11 cellular contexts compared by ENCODE assay signal in the genomic region with DNA sequence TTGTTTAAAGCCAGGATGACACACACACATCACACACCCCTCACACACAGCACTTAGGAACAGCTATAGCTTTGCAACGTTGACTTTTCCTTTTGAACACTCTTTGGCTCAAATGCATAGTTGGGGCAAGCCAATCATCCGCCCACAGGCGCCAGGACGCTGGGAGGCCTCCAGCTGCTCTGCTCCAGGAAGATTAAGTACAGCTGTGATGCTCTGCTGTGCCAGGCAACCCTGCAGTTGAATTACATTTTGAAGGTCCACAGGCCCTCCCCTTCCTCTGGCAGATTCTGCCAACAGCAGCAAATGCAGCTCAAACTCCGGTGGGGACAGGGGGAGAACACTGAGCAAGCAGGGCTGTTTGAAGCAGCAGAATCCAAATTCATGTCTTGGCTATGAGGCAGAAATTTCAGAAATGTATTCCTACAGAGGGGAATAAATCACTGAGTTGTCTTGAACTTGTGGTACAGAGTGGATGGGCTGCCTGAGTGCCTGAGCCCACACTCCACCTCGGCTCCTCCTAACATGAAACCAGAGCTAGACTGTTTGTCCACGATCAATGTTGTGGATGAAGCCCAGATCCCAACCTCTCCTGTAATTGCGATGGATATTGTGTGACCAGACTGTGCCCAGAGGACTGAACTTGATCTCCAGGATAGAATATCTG.
DNase-seq lines count a peak whose midpoint lies in the region; ATAC-seq, FAIRE-seq and TF ChIP-seq lines count a peak whose summit lies in the region.
"Had no signal": no experiment of that assay in that cellular context is flagged by ENCODE, and none has a peak within 500 bp of the region (broad histone marks: within the 10 kb centered on the region; RNA-seq: fewer than 3 reads in every experiment).

No MANE protein-coding gene starts in this region.

- FAIRE-seq in GM12891 (lab: Jason Lieb, UNC) = no peak
- FAIRE-seq: G401.6, HepG2 had no signal

- H3K27ac ChIP-seq in psoas muscle = peak overlapping the region; percentile 31
- no peak overlapping the region for H3K27ac ChIP-seq in PC-3 (ENCODE audit: low read length)

- H3K9me3 Mint-ChIP-seq in activated naive CD4-positive, alpha-beta T cell treated with anti-CD3 and anti-CD28 coated beads for 36 hours = no peaks in the 10 kb centered on the region
- H3K9me3 Mint-ChIP-seq: activated B cell treated with CpG ODN at 0.5 μM for 24 hours had no signal

- H3K27ac Mint-ChIP-seq in activated naive CD4-positive, alpha-beta T cell treated with anti-CD3 and anti-CD28 coated beads for 36 hours = no peak overlapping the region
- H3K27ac Mint-ChIP-seq: activated B cell treated with CpG ODN at 0.5 μM for 24 hours had no signal

- peaks cover 36% of the 10 kb centered on the region for H3K4me1 ChIP-seq in psoas muscle
- peaks cover 39% of the 10 kb centered on the region for H3K4me1 ChIP-seq in PC-3 (ENCODE audit: insufficient read depth, low read length)

- H3K36me3 Mint-ChIP-seq in activated naive CD4-positive, alpha-beta T cell treated with anti-CD3 and anti-CD28 coated beads for 36 hours (ENCODE audit: low read depth) = no peaks in the 10 kb centered on the region

- H3K27me3 ChIP-seq in psoas muscle (ENCODE audit: insufficient read depth in 3 of 3, low read length in 2 of 3) (no peaks in the 10 kb centered on the region), PC-3 (ENCODE audit: low read length) (no peaks in the 10 kb centered on the region)

- no peaks in the 10 kb centered on the region for H3K79me2 ChIP-seq in PC-3 (ENCODE audit: low read length)

- TF ChIP-seq CTCF in foreskin fibroblast (IDR thresholded peaks at IDR 0.05; ENCODE audit: low read depth, low read length) (no peak), psoas muscle (IDR thresholded peaks at IDR 0.05) (no peak), PC-3 (conservative IDR thresholded peaks at IDR 0.05; ENCODE audit: low read depth, low read length) (no peak)

- ATAC-seq in psoas muscle (peak; percentile 63 to 80 (median 78)), PC-3 (no peak)

- DNase-seq in D341Med (ENCODE audit: low spot score) = peak; percentile 49
- DNase-seq in SK-N-DZ (ENCODE audit: low spot score) = peak; percentile 67
- DNase-seq in foreskin fibroblast = peak; percentile 88 to 95
- peak; percentile 66 to 76 for DNase-seq in psoas muscle
- DNase-seq in activated naive CD4-positive, alpha-beta T cell treated with anti-CD3 and anti-CD28 coated beads for 36 hours = no peak
- no peak for DNase-seq in GM12891 (ENCODE audit: insufficient read length, low spot score)
- DNase-seq in NOMO-1 treated with dmso at 0.1 percent for 144 hours (lab: John Stamatoyannopoulos, UW; ENCODE audit: unreplicated experiment) = no peak
- no peak for DNase-seq in PC-3
- DNase-seq: activated B cell treated with CpG ODN at 0.5 μM for 24 hours had no signal

- no TSS peak for BruUV-seq in PC-3 (replicated peaks; lab: Mats Ljungman, UMichigan)

- no peaks in the 10 kb centered on the region for H3K9me2 ChIP-seq in PC-3 (replicated peaks; ENCODE audit: low read length)

- H3K36me3 ChIP-seq in psoas muscle (ENCODE audit: insufficient read depth in 1 of 2, low read depth in 1 of 2) (no peaks in the 10 kb centered on the region), PC-3 (ENCODE audit: low read depth, low read length) (no peaks in the 10 kb centered on the region)

- no peaks in the 10 kb centered on the region for H3K4me1 Mint-ChIP-seq in activated naive CD4-positive, alpha-beta T cell treated with anti-CD3 and anti-CD28 coated beads for 36 hours (ENCODE audit: low read depth)
- H3K4me1 Mint-ChIP-seq: activated B cell treated with CpG ODN at 0.5 μM for 24 hours had no signal

- no peak overlapping the region for H3K4me3 ChIP-seq in foreskin fibroblast (ENCODE audit: low read depth in 1 of 2, low read length in 2 of 2)
- no peak overlapping the region for H3K4me3 ChIP-seq in psoas muscle
- H3K4me3 ChIP-seq in PC-3 (ENCODE audit: low read length) = no peak overlapping the region

- H4K20me1 ChIP-seq in PC-3 (ENCODE audit: low read length) = no peaks in the 10 kb centered on the region

- H3K9me3 ChIP-seq in psoas muscle (no peaks in the 10 kb centered on the region), PC-3 (ENCODE audit: low read length) (no peaks in the 10 kb centered on the region)

- peaks cover 5% of the 10 kb centered on the region for H3F3A ChIP-seq in PC-3 (ENCODE audit: low read length, unreplicated experiment)

- no peaks in the 10 kb centered on the region for H3K27me3 Mint-ChIP-seq in activated naive CD4-positive, alpha-beta T cell treated with anti-CD3 and anti-CD28 coated beads for 36 hours (ENCODE audit: low read depth)
- H3K27me3 Mint-ChIP-seq: activated B cell treated with CpG ODN at 0.5 μM for 24 hours had no signal

- TF ChIP-seq POLR2A in GM12891 (IDR thresholded peaks at IDR 0.05; ENCODE audit: low read depth, low read length) = no peak

- POLR2A ChIA-PET in PC-3 (lab: Charles Lee; ENCODE audit: unreplicated experiment) = interaction anchor here (0.7 kb wide), 2 partner anchors 31 to 396 kb away, joined by 3 to 4 read pairs; no protein-coding TSS in a partner anchor

- no peak overlapping the region for H2AFZ ChIP-seq in PC-3 (ENCODE audit: low read length)

- WGBS in psoas muscle, 3 donors = 12 to 18% (median 16%) methylated on average over 8 of the region's 8 CpGs

- intact Hi-C loops in psoas muscle (cut with DNase I) (no loop called here), PC-3 (cut with micrococcal nuclease) (no loop called here)
- intact Hi-C loops in activated naive CD4-positive, alpha-beta T cell treated with anti-CD3 and anti-CD28 coated beads for 36 hours (cut with micrococcal nuclease) = no loop called here

- no peak overlapping the region for H3K4me3 Mint-ChIP-seq in activated naive CD4-positive, alpha-beta T cell treated with anti-CD3 and anti-CD28 coated beads for 36 hours
- H3K4me3 Mint-ChIP-seq: activated B cell treated with CpG ODN at 0.5 μM for 24 hours had no signal

- CTCF ChIA-PET in activated naive CD4-positive, alpha-beta T cell treated with anti-CD3 and anti-CD28 coated beads for 36 hours (lab: Charles Lee) = interaction anchor here (0.6 kb wide), 1 partner anchor 611 kb away, joined by 3 read pairs; no protein-coding TSS in a partner anchor
- CTCF ChIA-PET in PC-3 (lab: Charles Lee) = interaction anchor here (0.5 kb wide), 1 partner anchor 72 kb away, joined by 7 read pairs; no protein-coding TSS in a partner anchor

- no peak overlapping the region for H3K4me2 ChIP-seq in PC-3 (ENCODE audit: low read length)

- no peak overlapping the region for H3K9ac ChIP-seq in PC-3 (ENCODE audit: low read length)

TF ChIP-seq in GM12891, 5 proteins besides CTCF, POLR2A, EP300 and RAD21:
- TF ChIP-seq TAF1 (IDR thresholded peaks at IDR 0.05; ENCODE audit: low read depth, low read length) (no peak), SPI1 (IDR thresholded peaks at IDR 0.05; ENCODE audit: low read depth, low read length) (no peak), PAX5 (IDR thresholded peaks at IDR 0.05; ENCODE audit: insufficient read depth, low read length, severe bottlenecking) (no peak), POLR2AphosphoS5 (IDR thresholded peaks at IDR 0.05; ENCODE audit: low read depth, low read length) (no peak), POU2F2 (IDR thresholded peaks at IDR 0.05; ENCODE audit: low read depth, low read length) (no peak)

Comparison
In these comparisons a context has a peak if more than half of its experiments do, and no peak if none do; other contexts are left out.
1. DNase-seq: peak in D341Med (single experiment), SK-N-DZ (single experiment), foreskin fibroblast (2 of 2) and psoas muscle (2 of 2); none in activated naive CD4-positive, alpha-beta T cell treated with anti-CD3 and anti-CD28 coated beads for 36 hours (single experiment), GM12891 (single experiment), NOMO-1 treated with dmso at 0.1 percent for 144 hours (single experiment) and PC-3 (single experiment).